Comparison of ENCODE assay signal across 8 cellular contexts in genomic region chr20:25622450-25623224, GRCh38. TPM values are rescaled to one million over a fixed set of nuclear protein-coding genes. Genes with fewer than 3 reads are reported as not detected.
DNase-seq lines count a peak whose midpoint lies in the region; ATAC-seq, FAIRE-seq and TF ChIP-seq lines count a peak whose summit lies in the region.

No MANE protein-coding gene starts in this region.

- H3K27ac Mint-ChIP-seq in T-helper 1 cell treated with Interleukin-12 subunit alpha and Interleukin-12 subunit beta and Interleukin-4 antibody, amounts not matched to agents 30 μg/mL and 1 μg/mL, for 36 hours: peak overlapping the region; percentile 72
- peak overlapping the region; percentile 95 for H3K27ac Mint-ChIP-seq in activated CD8-positive, alpha-beta T cell treated with anti-CD3 and anti-CD28 coated beads for 36 hours

- intact Hi-C loops in activated CD8-positive, alpha-beta T cell treated with anti-CD3 and anti-CD28 coated beads for 36 hours (cut with micrococcal nuclease): loop anchor here (5.0 kb wide), 2 partner anchors 35 to 75 kb away; partner anchors contain the start of genes NINL and ZNF337

- DNase-seq in T-helper 1 cell (no peak), D721Med (ENCODE audit: insufficient read length, low spot score) (no peak)
- DNase-seq in activated CD8-positive, alpha-beta T cell treated with anti-CD3 and anti-CD28 coated beads for 36 hours: no peak

- peaks cover 6% of the 10 kb centered on the region for H3K9me3 Mint-ChIP-seq in T-helper 1 cell treated with Interleukin-12 subunit alpha and Interleukin-12 subunit beta and Interleukin-4 antibody, amounts not matched to agents 30 μg/mL and 1 μg/mL, for 36 hours
- H3K9me3 Mint-ChIP-seq in activated CD8-positive, alpha-beta T cell treated with anti-CD3 and anti-CD28 coated beads for 36 hours: no peaks in the 10 kb centered on the region

- peak overlapping the region; percentile 83 to 84 for H3K9ac ChIP-seq in stomach smooth muscle (ENCODE audit: low read length in 2 of 2)

- no peak for TF ChIP-seq CTCF in activated CD8-positive, alpha-beta T cell treated with anti-CD3 and anti-CD28 coated beads for 36 hours (IDR thresholded peaks at IDR 0.05)
- TF ChIP-seq CTCF in D721Med (IDR thresholded peaks at IDR 0.05; ENCODE audit: insufficient read depth, missing control alignments): no peak

- peak overlapping the region; percentile 89 for H3K27ac ChIP-seq in stomach smooth muscle (ENCODE audit: low read length)

- no peak for FAIRE-seq in D721Med (lab: Jason Lieb, UNC)

- POLR2A ChIA-PET in activated CD8-positive, alpha-beta T cell treated with anti-CD3 and anti-CD28 coated beads for 36 hours (lab: Charles Lee): interaction anchor here (0.6 to 1.2 kb wide), 4 partner anchors 13 to 834 kb away, joined by 3 to 4 read pairs (median 3); partner anchors contain the start of gene GINS1

- ATAC-seq in activated CD8-positive, alpha-beta T cell treated with anti-CD3 and anti-CD28 coated beads for 36 hours: no peak
- ATAC-seq in GM18867 (IDR thresholded peaks at IDR 0.05; ENCODE audit: unreplicated experiment) (no peak), GM19395 (IDR thresholded peaks at IDR 0.05; ENCODE audit: unreplicated experiment) (no peak)

- no peaks in the 10 kb centered on the region for H3K27me3 ChIP-seq in stomach smooth muscle (ENCODE audit: control insufficient read depth in 1 of 2, insufficient read depth in 2 of 2, low read length in 2 of 2)

- H3K4me1 ChIP-seq in stomach smooth muscle (ENCODE audit: control insufficient read depth, insufficient read depth, low read length): peaks cover 9% of the 10 kb centered on the region

- H3K4me3 ChIP-seq in iPS-18c (ENCODE audit: insufficient read depth, low read depth, low read length) (peak overlapping the region; percentile 79), stomach smooth muscle (ENCODE audit: low read length in 2 of 2) (peak overlapping the region; percentile 78 to 88)

- peak overlapping the region; percentile 90 for H3K4me3 Mint-ChIP-seq in T-helper 1 cell treated with Interleukin-12 subunit alpha and Interleukin-12 subunit beta and Interleukin-4 antibody, amounts not matched to agents 30 μg/mL and 1 μg/mL, for 36 hours
- H3K4me3 Mint-ChIP-seq in activated CD8-positive, alpha-beta T cell treated with anti-CD3 and anti-CD28 coated beads for 36 hours: peak overlapping the region; percentile 84

- H3K36me3 ChIP-seq in stomach smooth muscle (ENCODE audit: control insufficient read depth in 2 of 2, insufficient read depth in 2 of 2, low read length in 2 of 2): no peaks in the 10 kb centered on the region

- H3K36me3 Mint-ChIP-seq in T-helper 1 cell treated with Interleukin-12 subunit alpha and Interleukin-12 subunit beta and Interleukin-4 antibody, amounts not matched to agents 30 μg/mL and 1 μg/mL, for 36 hours (ENCODE audit: low read depth): peaks cover 5% of the 10 kb centered on the region
- H3K36me3 Mint-ChIP-seq in activated CD8-positive, alpha-beta T cell treated with anti-CD3 and anti-CD28 coated beads for 36 hours (ENCODE audit: low read depth): peaks cover 27% of the 10 kb centered on the region

- H3K9me3 ChIP-seq in iPS-18c (ENCODE audit: control insufficient read depth, insufficient read depth, low read length): peaks cover 2% of the 10 kb centered on the region
- no peaks in the 10 kb centered on the region for H3K9me3 ChIP-seq in stomach smooth muscle (ENCODE audit: control insufficient read depth in 2 of 2, low read length in 2 of 2)

- no peaks in the 10 kb centered on the region for H3K27me3 Mint-ChIP-seq in T-helper 1 cell treated with Interleukin-12 subunit alpha and Interleukin-12 subunit beta and Interleukin-4 antibody, amounts not matched to agents 30 μg/mL and 1 μg/mL, for 36 hours (ENCODE audit: low read depth)
- no peaks in the 10 kb centered on the region for H3K27me3 Mint-ChIP-seq in activated CD8-positive, alpha-beta T cell treated with anti-CD3 and anti-CD28 coated beads for 36 hours

- CTCF ChIA-PET in activated CD8-positive, alpha-beta T cell treated with anti-CD3 and anti-CD28 coated beads for 36 hours (lab: Charles Lee): interaction anchor here (1.4 kb wide), 1 partner anchor 152 kb away, joined by 6 read pairs; no protein-coding TSS in a partner anchor

- peaks cover 28% of the 10 kb centered on the region for H3K4me1 Mint-ChIP-seq in T-helper 1 cell treated with Interleukin-12 subunit alpha and Interleukin-12 subunit beta and Interleukin-4 antibody, amounts not matched to agents 30 μg/mL and 1 μg/mL, for 36 hours (ENCODE audit: low read depth)
- H3K4me1 Mint-ChIP-seq in activated CD8-positive, alpha-beta T cell treated with anti-CD3 and anti-CD28 coated beads for 36 hours (ENCODE audit: low read depth): peaks cover 16% of the 10 kb centered on the region

RNA-seq across cellular contexts. Expression of gene NANP, which starts 1.2 kb away (rescaled TPM):
- total RNA-seq in activated CD8-positive, alpha-beta T cell treated with anti-CD3 and anti-CD28 coated beads for 36 hours: 1 to 10 TPM; 7.6 to 8.0 TPM

RNA-seq across cellular contexts. Expression of gene NINL, which starts 37.3 kb away (rescaled TPM):
- 1 to 10 TPM; 2.3 to 4.1 TPM for total RNA-seq in activated CD8-positive, alpha-beta T cell treated with anti-CD3 and anti-CD28 coated beads for 36 hours
